11 cellular contexts compared by ENCODE assay signal in the genomic region with DNA sequence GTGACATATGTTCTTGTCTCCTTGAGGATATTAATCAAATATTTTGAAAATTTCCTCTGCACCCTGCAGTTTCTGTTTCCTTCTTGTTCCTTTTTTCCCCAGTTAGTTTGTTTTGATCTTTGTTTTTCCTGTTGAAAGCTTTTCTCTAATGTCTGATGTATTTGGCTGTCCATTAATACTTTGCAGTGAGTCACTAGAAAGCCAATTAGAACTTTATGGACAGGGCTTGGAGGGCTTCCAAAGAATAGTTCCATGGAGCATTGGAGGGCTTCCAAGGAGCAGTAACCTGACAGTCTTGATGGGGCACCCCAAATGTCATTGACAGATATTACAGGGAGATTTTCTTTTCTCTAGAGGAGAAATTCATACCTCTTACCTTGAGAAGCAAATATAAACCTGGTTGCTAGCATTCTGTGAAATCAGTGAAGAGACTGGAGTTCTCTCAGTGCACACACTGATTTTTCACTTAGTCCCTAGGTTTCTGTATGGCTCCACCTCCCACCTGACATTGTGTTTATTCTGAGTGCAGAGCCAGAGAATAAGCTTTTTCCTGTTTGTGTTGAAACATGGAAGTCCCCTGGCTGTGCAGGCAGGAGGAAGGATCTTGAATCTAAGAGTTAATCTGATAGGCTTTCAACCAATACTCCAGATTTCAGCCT. TPM values are rescaled to one million over a fixed set of nuclear protein-coding genes. Genes with fewer than 3 reads are reported as not detected.
A peak's percentile ranks its signal among the peaks of the same experiment; 100 is the strongest.
DNase-seq lines count a peak whose midpoint lies in the region; ATAC-seq and TF ChIP-seq lines count a peak whose summit lies in the region.
"Had no signal": no experiment of that assay in that cellular context is flagged by ENCODE, and none has a peak within 500 bp of the region (broad histone marks: within the 10 kb centered on the region; RNA-seq: fewer than 3 reads in every experiment).

No MANE protein-coding gene starts in this region.

- H3K9me3 ChIP-seq in HEK293 (ENCODE audit: control insufficient read depth, insufficient read depth, low read depth, low read length), result no peaks in the 10 kb centered on the region
- H3K9me3 ChIP-seq in skeletal muscle tissue (ENCODE audit: control insufficient read depth in 3 of 3, low read length in 3 of 3), result no peaks in the 10 kb centered on the region
- H3K9me3 ChIP-seq: colonic mucosa had no signal

- H3K36me3 ChIP-seq in HEK293 (ENCODE audit: control insufficient read depth in 2 of 2, insufficient read depth in 1 of 2, low read length in 2 of 2), result no peaks in the 10 kb centered on the region
- no peaks in the 10 kb centered on the region for H3K36me3 ChIP-seq in skeletal muscle tissue (ENCODE audit: control insufficient read depth in 3 of 3, insufficient read depth in 3 of 3, low read length in 3 of 3)
- no peaks in the 10 kb centered on the region for H3K36me3 ChIP-seq in brain microvascular endothelial cell (replicated peaks)
- H3K36me3 ChIP-seq: colonic mucosa had no signal

- POLR2A ChIA-PET in HEK293 (lab: Yijun Ruan, JAX), result no interaction called here

- peak; percentile 53 for DNase-seq in globus pallidus (ENCODE audit: low spot score)
- DNase-seq in CD14-positive monocyte (ENCODE audit: low spot score), result no peak
- DNase-seq in brain microvascular endothelial cell, result no peak
- DNase-seq: colonic mucosa, immature natural killer cell, NCI-H1436 treated with DMSO at 0.1 percent for 48 hours had no signal

- H3K27ac ChIP-seq in HEK293 (ENCODE audit: extremely low read depth, low read depth, low read length) (no peak overlapping the region), skeletal muscle tissue (ENCODE audit: low read depth, low read length) (peak overlapping the region; percentile 3), brain microvascular endothelial cell (no peak overlapping the region)
- H3K27ac ChIP-seq: colonic mucosa had no signal

- peaks cover 2 to 4% (median 3%) of the 10 kb centered on the region in 3 donors for H3K27me3 Mint-ChIP-seq in CD14-positive monocyte (ENCODE audit: low read depth in 3 of 3)
- H3K27me3 Mint-ChIP-seq: stimulated activated naive CD8-positive, alpha-beta T cell treated with anti-CD3 and anti-CD28 coated beads, Interleukin-15, Interleukin-2, amounts not matched to agents 100 ng/mL and 50 ng/mL, for 24 hours had no signal

- H3K4me1 ChIP-seq in HEK293 (ENCODE audit: control insufficient read depth, insufficient read depth, low read length), result no peaks in the 10 kb centered on the region
- peaks cover 4 to 20% (median 4%) of the 10 kb centered on the region in 3 donors for H3K4me1 ChIP-seq in skeletal muscle tissue (ENCODE audit: control insufficient read depth in 3 of 3, insufficient read depth in 3 of 3, low read length in 3 of 3)
- H3K4me1 ChIP-seq: colonic mucosa had no signal

- H3K9ac ChIP-seq in skeletal muscle tissue (ENCODE audit: low read depth in 1 of 3, low read length in 3 of 3), result no peak overlapping the region

- H3K36me3 Mint-ChIP-seq in CD14-positive monocyte, result no peaks in the 10 kb centered on the region
- H3K36me3 Mint-ChIP-seq: immature natural killer cell had no signal

- H3K4me3 ChIP-seq in HEK293 (ENCODE audit: low read depth, low read length) (no peak overlapping the region), skeletal muscle tissue (ENCODE audit: low read length in 3 of 3) (no peak overlapping the region), brain microvascular endothelial cell (ENCODE audit: low read depth, low read length) (no peak overlapping the region)
- H3K4me3 ChIP-seq: colonic mucosa had no signal

- intact Hi-C loops in CD14-positive monocyte (cut with micrococcal nuclease), result no loop called here

- peaks cover 3% of the 10 kb centered on the region for H3K4me1 Mint-ChIP-seq in CD14-positive monocyte

- TF ChIP-seq CTCF in HEK293 (tag by site-specific recombination; IDR thresholded peaks at IDR 0.05) (no peak), CD14-positive monocyte (IDR thresholded peaks at IDR 0.05) (no peak), brain microvascular endothelial cell (IDR thresholded peaks at IDR 0.05; ENCODE audit: low read depth, low read length, missing control alignments) (no peak)

- in situ Hi-C loops in brain microvascular endothelial cell (cut with HindIII; ENCODE audit: low pct_ligation_motif_present, low sequenced_read_pairs), result no loop called here

- no peak for ATAC-seq in GM19397 (IDR thresholded peaks at IDR 0.05; ENCODE audit: unreplicated experiment)

- H3K9me3 Mint-ChIP-seq in CD14-positive monocyte, result no peaks in the 10 kb centered on the region
- H3K9me3 Mint-ChIP-seq: immature natural killer cell; stimulated activated naive CD8-positive, alpha-beta T cell treated with anti-CD3 and anti-CD28 coated beads, Interleukin-15, Interleukin-2, amounts not matched to agents 100 ng/mL and 50 ng/mL, for 24 hours had no signal

- CTCF ChIA-PET in HEK293 (lab: Yijun Ruan, JAX), result interaction anchor here (0.7 to 0.9 kb wide), 2 partner anchors 177 to 308 kb away, joined by 3 to 8 read pairs; no protein-coding TSS in a partner anchor

- no peak overlapping the region for H3K4me3 Mint-ChIP-seq in CD14-positive monocyte
- H3K4me3 Mint-ChIP-seq: immature natural killer cell; stimulated activated naive CD8-positive, alpha-beta T cell treated with anti-CD3 and anti-CD28 coated beads, Interleukin-15, Interleukin-2, amounts not matched to agents 100 ng/mL and 50 ng/mL, for 24 hours had no signal

- no peak overlapping the region for H3K27ac Mint-ChIP-seq in CD14-positive monocyte
- H3K27ac Mint-ChIP-seq: immature natural killer cell; stimulated activated naive CD8-positive, alpha-beta T cell treated with anti-CD3 and anti-CD28 coated beads, Interleukin-15, Interleukin-2, amounts not matched to agents 100 ng/mL and 50 ng/mL, for 24 hours had no signal

- H3K27me3 ChIP-seq in skeletal muscle tissue (ENCODE audit: control insufficient read depth in 3 of 3, insufficient read depth in 3 of 3, low read length in 3 of 3) (no peaks in the 10 kb centered on the region), brain microvascular endothelial cell (replicated peaks) (no peaks in the 10 kb centered on the region)
- H3K27me3 ChIP-seq: colonic mucosa had no signal

TF ChIP-seq in HEK293, 187 proteins besides CTCF, POLR2A, EP300 and RAD21 (continues in another document):
- TF ChIP-seq YY2 (tag by site-specific recombination; IDR thresholded peaks at IDR 0.05) (no peak), ZNF776 (tag by site-specific recombination; IDR thresholded peaks at IDR 0.05; ENCODE audit: borderline replicate concordance) (no peak), ZBTB17 (tag by site-specific recombination; IDR thresholded peaks at IDR 0.05) (0 out of 2 replicates have a peak, but pooled peaks have one; percentile 29), ZNF558 (tag by site-specific recombination; IDR thresholded peaks at IDR 0.05) (no peak), SP7 (tag by site-specific recombination; IDR thresholded peaks at IDR 0.05) (no peak), ZNF658 (tag by site-specific recombination; IDR thresholded peaks at IDR 0.05) (no peak), ZNF248 (tag by site-specific recombination; IDR thresholded peaks at IDR 0.05) (no peak), ZNF324 (tag by site-specific recombination; IDR thresholded peaks at IDR 0.05) (no peak), FEZF1 (tag by site-specific recombination; IDR thresholded peaks at IDR 0.05) (peak; percentile 73), MYNN (tag by site-specific recombination; IDR thresholded peaks at IDR 0.05; ENCODE audit: borderline replicate concordance) (no peak), ZFP69B (tag by site-specific recombination; IDR thresholded peaks at IDR 0.05) (no peak), ZNF221 (tag by site-specific recombination; IDR thresholded peaks at IDR 0.05; ENCODE audit: borderline replicate concordance) (no peak), ZNF19 (tag by site-specific recombination; IDR thresholded peaks at IDR 0.05; ENCODE audit: low read depth) (no peak), PRDM1 (tag by site-specific recombination; IDR thresholded peaks at IDR 0.05) (no peak), ZNF785 (tag by site-specific recombination; IDR thresholded peaks at IDR 0.05) (no peak)

TF ChIP-seq in PFSK-1, 5 proteins besides CTCF, POLR2A, EP300 and RAD21:
- peak; percentile 27; the same call in 1 of the 2 replicates for TF ChIP-seq TAF1 (IDR thresholded peaks at IDR 0.05; ENCODE audit: borderline replicate concordance, insufficient read depth, low read length)
- TF ChIP-seq, protein P1, sequence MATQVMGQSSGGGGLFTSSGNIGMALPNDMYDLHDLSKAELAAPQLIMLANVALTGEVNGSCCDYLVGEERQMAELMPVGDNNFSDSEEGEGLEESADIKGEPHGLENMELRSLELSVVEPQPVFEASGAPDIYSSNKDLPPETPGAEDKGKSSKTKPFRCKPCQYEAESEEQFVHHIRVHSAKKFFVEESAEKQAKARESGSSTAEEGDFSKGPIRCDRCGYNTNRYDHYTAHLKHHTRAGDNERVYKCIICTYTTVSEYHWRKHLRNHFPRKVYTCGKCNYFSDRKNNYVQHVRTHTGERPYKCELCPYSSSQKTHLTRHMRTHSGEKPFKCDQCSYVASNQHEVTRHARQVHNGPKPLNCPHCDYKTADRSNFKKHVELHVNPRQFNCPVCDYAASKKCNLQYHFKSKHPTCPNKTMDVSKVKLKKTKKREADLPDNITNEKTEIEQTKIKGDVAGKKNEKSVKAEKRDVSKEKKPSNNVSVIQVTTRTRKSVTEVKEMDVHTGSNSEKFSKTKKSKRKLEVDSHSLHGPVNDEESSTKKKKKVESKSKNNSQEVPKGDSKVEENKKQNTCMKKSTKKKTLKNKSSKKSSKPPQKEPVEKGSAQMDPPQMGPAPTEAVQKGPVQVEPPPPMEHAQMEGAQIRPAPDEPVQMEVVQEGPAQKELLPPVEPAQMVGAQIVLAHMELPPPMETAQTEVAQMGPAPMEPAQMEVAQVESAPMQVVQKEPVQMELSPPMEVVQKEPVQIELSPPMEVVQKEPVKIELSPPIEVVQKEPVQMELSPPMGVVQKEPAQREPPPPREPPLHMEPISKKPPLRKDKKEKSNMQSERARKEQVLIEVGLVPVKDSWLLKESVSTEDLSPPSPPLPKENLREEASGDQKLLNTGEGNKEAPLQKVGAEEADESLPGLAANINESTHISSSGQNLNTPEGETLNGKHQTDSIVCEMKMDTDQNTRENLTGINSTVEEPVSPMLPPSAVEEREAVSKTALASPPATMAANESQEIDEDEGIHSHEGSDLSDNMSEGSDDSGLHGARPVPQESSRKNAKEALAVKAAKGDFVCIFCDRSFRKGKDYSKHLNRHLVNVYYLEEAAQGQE (IDR thresholded peaks at IDR 0.05; ENCODE audit: insufficient read depth in 1 of 2, low read depth in 2 of 2, low read length in 2 of 2), result no peak
- no peak for TF ChIP-seq POLR2AphosphoS5 (IDR thresholded peaks at IDR 0.05; ENCODE audit: low read depth, low read length)
- no peak for TF ChIP-seq FOXP2 (optimal IDR thresholded peaks at IDR 0.05; ENCODE audit: borderline replicate concordance, extremely low read depth, extremely low read length, insufficient read depth)
- TF ChIP-seq SIN3A (IDR thresholded peaks at IDR 0.05; ENCODE audit: borderline replicate concordance, insufficient read depth, low read length), result no peak

RNA-seq across cellular contexts. Expression of a gene that starts 26.5 kb away (rescaled TPM):
- polyA plus RNA-seq in PFSK-1 (2012; ENCODE audit: insufficient read length, low read depth), result 0.21 TPM
- total RNA-seq in skeletal muscle tissue, result 116 TPM
- not detected for polyA plus RNA-seq in CD14-positive monocyte
- polyA plus RNA-seq: immature natural killer cell had no signal
